Comparison of ENCODE assay signal across 25 cellular contexts in genomic region chr6:53635322-53635721, GRCh38. TPM values are rescaled to one million over a fixed set of nuclear protein-coding genes. Genes with fewer than 3 reads are reported as not detected.
A peak's percentile ranks its signal among the peaks of the same experiment; 100 is the strongest.
DNase-seq lines count a peak whose midpoint lies in the region; ATAC-seq lines count a peak whose summit lies in the region.
"Had no signal": no experiment of that assay in that cellular context is flagged by ENCODE, and none has a peak within 500 bp of the region (broad histone marks: within the 10 kb centered on the region; RNA-seq: fewer than 3 reads in every experiment).

No MANE protein-coding gene starts in this region.

- peak overlapping the region; percentile 39 for H3K27ac ChIP-seq in SJCRH30
- H3K27ac ChIP-seq: brain microvascular endothelial cell, heart left ventricle, RWPE1, thoracic aorta, WERI-Rb-1 had no signal

- H3K27me3 ChIP-seq in SJCRH30: no peaks in the 10 kb centered on the region
- H3K27me3 ChIP-seq: brain microvascular endothelial cell, heart left ventricle, MG63 had no signal

- H3K9me3 ChIP-seq in SJCRH30 (replicated peaks): no peaks in the 10 kb centered on the region
- H3K9me3 ChIP-seq: heart left ventricle, MG63, thoracic aorta had no signal

- peak; percentile 12 for DNase-seq in G401 (ENCODE audit: low spot score)
- peak; percentile 61 to 69 for DNase-seq in SJCRH30
- peak; percentile 94 for DNase-seq in foreskin melanocyte
- peak; percentile 92 for DNase-seq in pons (ENCODE audit: low spot score)
- no peak for DNase-seq in activated naive CD4-positive, alpha-beta T cell (lab: John Stamatoyannopoulos, UW)
- no peak for DNase-seq in T-helper 2 cell treated with Interferon-gamma antibody and Interleukin-4, amounts not matched to agents 5 μg/mL and 100 μg/mL, for 36 hours (ENCODE audit: low spot score)
- DNase-seq: activated CD4-positive, alpha-beta T cell treated with anti-CD3 and anti-CD28 coated beads, Interleukin-2, amount 50 U/mL, for 48 hours; brain microvascular endothelial cell; dermis blood vessel endothelial cell; GDM1; heart left ventricle; immature natural killer cell; mesenchymal stem cell; MG63; NCI-H1694; stimulated activated CD4-positive, alpha-beta T cell treated with anti-CD3 and anti-CD28 coated beads, Interleukin-4, amount 100 ng/mL, for 4 hours; T-cell; WERI-Rb-1 had no signal

- peaks cover 19% of the 10 kb centered on the region for H3K27me3 Mint-ChIP-seq in T-helper 2 cell treated with Interferon-gamma antibody and Interleukin-4, amounts not matched to agents 5 μg/mL and 100 μg/mL, for 36 hours (ENCODE audit: low read depth)
- H3K27me3 Mint-ChIP-seq: progenitor cell of endocrine pancreas had no signal

- H3K4me1 Mint-ChIP-seq in T-helper 2 cell treated with Interferon-gamma antibody and Interleukin-4, amounts not matched to agents 5 μg/mL and 100 μg/mL, for 36 hours (ENCODE audit: low read depth): peaks cover 8% of the 10 kb centered on the region

- no peak overlapping the region for H3K27ac Mint-ChIP-seq in T-helper 2 cell treated with Interferon-gamma antibody and Interleukin-4, amounts not matched to agents 5 μg/mL and 100 μg/mL, for 36 hours
- H3K27ac Mint-ChIP-seq: activated naive CD8-positive, alpha-beta T cell; progenitor cell of endocrine pancreas; T-cell had no signal

- in situ Hi-C loops in G401 (cut with HindIII; ENCODE audit: low sequenced_read_pairs): no loop called here

- no peak for ATAC-seq in GM21529 (IDR thresholded peaks at IDR 0.05; ENCODE audit: unreplicated experiment)
- ATAC-seq in GM18502 (IDR thresholded peaks at IDR 0.05; ENCODE audit: poor library complexity, unreplicated experiment): no peak
- ATAC-seq: heart left ventricle, T-cell had no signal

- peak overlapping the region; percentile 20 for H3K4me3 ChIP-seq in SJCRH30
- H3K4me3 ChIP-seq: heart left ventricle, MG63, smooth muscle cell, thoracic aorta had no signal

- H3K4me3 Mint-ChIP-seq in T-helper 2 cell treated with Interferon-gamma antibody and Interleukin-4, amounts not matched to agents 5 μg/mL and 100 μg/mL, for 36 hours: no peak overlapping the region
- H3K4me3 Mint-ChIP-seq: activated naive CD8-positive, alpha-beta T cell; T-cell had no signal

- no peaks in the 10 kb centered on the region for H3K36me3 ChIP-seq in SJCRH30
- H3K36me3 ChIP-seq: brain microvascular endothelial cell, heart left ventricle, MG63, thoracic aorta, WERI-Rb-1 had no signal

- H3K9me3 Mint-ChIP-seq in T-helper 2 cell treated with Interferon-gamma antibody and Interleukin-4, amounts not matched to agents 5 μg/mL and 100 μg/mL, for 36 hours: no peaks in the 10 kb centered on the region
- H3K9me3 Mint-ChIP-seq: immature natural killer cell, T-cell had no signal

- no peaks in the 10 kb centered on the region for H3K36me3 Mint-ChIP-seq in T-helper 2 cell treated with Interferon-gamma antibody and Interleukin-4, amounts not matched to agents 5 μg/mL and 100 μg/mL, for 36 hours (ENCODE audit: low read depth)
- H3K36me3 Mint-ChIP-seq: activated naive CD8-positive, alpha-beta T cell; immature natural killer cell; T-cell had no signal

- no peaks in the 10 kb centered on the region; the same call in 1 of the 2 replicates for H3K4me1 ChIP-seq in SJCRH30

RNA-seq across cellular contexts. Expression of gene KLHL31, which starts 30.2 kb away (rescaled TPM):
- not detected in 2 replicates for total RNA-seq in G401 (2014; rRNA removed; shearing (Covaris generic))
- 1.8 and 1.9 TPM in 2 replicates for total RNA-seq in SJCRH30 (2014; rRNA removed; shearing (Covaris generic))

Comparison
In these comparisons a context has a peak if more than half of its experiments do, and no peak if none do; other contexts are left out.
1. DNase-seq: peak in G401 (single experiment), SJCRH30 (2 of 2), foreskin melanocyte (single experiment) and pons (single experiment); none in activated naive CD4-positive, alpha-beta T cell (0 of 4) and T-helper 2 cell treated with Interferon-gamma antibody and Interleukin-4, amounts not matched to agents 5 μg/mL and 100 μg/mL, for 36 hours (single experiment).